1 cellular context compared by ENCODE assay signal in the genomic region with DNA sequence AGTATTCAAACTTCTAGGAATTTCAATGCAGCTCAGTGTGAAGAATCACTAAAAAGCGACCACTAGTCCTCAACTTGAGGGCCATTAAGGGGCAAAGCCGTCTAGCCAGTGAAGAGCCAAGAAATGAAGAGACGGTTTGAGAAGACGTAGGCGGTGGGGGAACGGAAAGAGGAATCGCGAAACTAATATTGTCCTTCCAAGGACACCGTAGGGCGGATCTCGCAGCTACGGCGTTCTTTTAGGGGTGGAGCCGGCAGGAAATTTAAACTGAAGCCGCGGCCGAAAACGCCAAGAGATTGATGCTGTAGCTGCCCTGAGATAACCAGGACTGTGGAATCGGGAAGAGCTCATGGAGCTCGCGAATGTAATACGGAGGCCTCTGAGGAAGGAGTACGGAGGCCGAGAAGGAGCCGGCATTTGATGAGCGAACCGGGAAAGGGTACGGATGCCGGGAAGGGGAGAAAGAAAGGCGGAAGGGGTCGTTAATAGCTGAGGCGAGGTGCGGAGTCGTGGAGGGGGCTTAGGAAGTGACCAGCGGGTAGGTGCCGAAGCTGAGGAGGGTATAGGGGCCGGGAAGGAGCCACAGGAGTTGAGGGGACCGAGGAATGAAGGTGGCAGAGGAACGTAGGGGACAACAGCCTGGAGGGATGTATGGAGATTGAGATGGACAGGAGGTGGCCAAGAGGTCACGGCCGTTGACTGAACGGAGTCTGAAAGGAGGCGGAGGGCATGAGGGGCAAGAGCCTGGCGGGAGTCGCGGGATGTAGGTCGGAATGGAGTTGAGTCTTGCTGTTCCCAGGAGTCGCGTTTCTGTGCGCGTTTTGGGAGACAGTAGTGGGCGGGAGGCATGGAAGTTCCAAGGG.
TF ChIP-seq lines count a peak whose summit lies in the region.

A gene with protein sequence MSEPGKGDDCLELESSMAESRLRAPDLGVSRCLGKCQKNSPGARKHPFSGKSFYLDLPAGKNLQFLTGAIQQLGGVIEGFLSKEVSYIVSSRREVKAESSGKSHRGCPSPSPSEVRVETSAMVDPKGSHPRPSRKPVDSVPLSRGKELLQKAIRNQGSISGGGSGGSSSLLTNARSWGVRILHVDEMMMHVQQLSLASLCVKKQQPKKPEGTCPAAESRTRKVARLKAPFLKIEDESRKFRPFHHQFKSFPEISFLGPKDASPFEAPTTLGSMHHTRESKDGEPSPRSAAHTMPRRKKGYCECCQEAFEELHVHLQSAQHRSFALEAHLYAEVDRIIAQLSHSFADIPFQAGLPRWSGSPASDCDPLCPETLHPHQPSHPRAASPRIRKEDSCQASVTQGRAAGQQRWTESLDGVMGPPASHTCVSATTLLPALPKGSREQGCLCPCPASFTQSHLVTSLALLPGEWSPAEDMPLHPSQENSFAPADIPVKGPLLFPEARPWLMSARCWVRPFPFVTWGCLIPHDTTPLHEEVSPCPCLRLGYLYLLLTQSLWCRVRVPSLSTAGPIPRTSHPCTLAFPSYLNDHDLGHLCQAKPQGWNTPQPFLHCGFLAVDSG (plus strand): TSS at position 265 of the 863 bp plus-strand sequence. CDS start 156 bp downstream, at position 421.

TF ChIP-seq in HepG2, 621 proteins besides CTCF, POLR2A, EP300 and RAD21 (continued from another document and continues in another):
- TF ChIP-seq ZNF235 (CRISPR knock-in tag; IDR thresholded peaks at IDR 0.05; ENCODE audit: borderline replicate concordance) (peak; percentile 78; the same call in 1 of the 2 replicates), KDM5B (CRISPR knock-in tag; IDR thresholded peaks at IDR 0.05; ENCODE audit: borderline replicate concordance) (peak; percentile 90), ZNF501 (CRISPR knock-in tag; IDR thresholded peaks at IDR 0.05) (peak; percentile 97), TMF1 (CRISPR knock-in tag; IDR thresholded peaks at IDR 0.05; ENCODE audit: low read depth) (0 out of 2 replicates have a peak, but pooled peaks have one; percentile 69), SNAI1 (CRISPR knock-in tag; IDR thresholded peaks at IDR 0.05; ENCODE audit: borderline replicate concordance) (peak; percentile 93; the same call in 1 of the 2 replicates), RBAK (CRISPR knock-in tag; IDR thresholded peaks at IDR 0.05) (no peak), NCOA2 (CRISPR knock-in tag; IDR thresholded peaks at IDR 0.05) (0 out of 2 replicates have a peak, but pooled peaks have one; percentile 55), EEA1 (CRISPR knock-in tag; IDR thresholded peaks at IDR 0.05; ENCODE audit: borderline replicate concordance) (no peak), ZMYM3 (CRISPR knock-in tag; IDR thresholded peaks at IDR 0.05) (peak; percentile 67), ZNF782 (CRISPR knock-in tag; IDR thresholded peaks at IDR 0.05; ENCODE audit: borderline replicate concordance) (no peak), GATA4 (IDR thresholded peaks at IDR 0.05; ENCODE audit: borderline replicate concordance, low read depth) (no peak), TCF7 (IDR thresholded peaks at IDR 0.05; ENCODE audit: low read depth) (no peak), BORCS8-MEF2B (CRISPR knock-in tag; IDR thresholded peaks at IDR 0.05) (peak; percentile 88; the same call in 1 of the 2 replicates), MYC (CRISPR knock-in tag; IDR thresholded peaks at IDR 0.05; ENCODE audit: borderline replicate concordance) (no peak; the same call in 1 of the 2 replicates), ZIK1 (CRISPR knock-in tag; IDR thresholded peaks at IDR 0.05; ENCODE audit: borderline replicate concordance, low read depth) (no peak), ZNF441 (CRISPR knock-in tag; IDR thresholded peaks at IDR 0.05; ENCODE audit: borderline replicate concordance) (peak; percentile 58), MED8 (CRISPR knock-in tag; IDR thresholded peaks at IDR 0.05; ENCODE audit: insufficient replicate concordance) (peak; percentile 85), HNF4A (CRISPR knock-in tag; IDR thresholded peaks at IDR 0.05) (peak; percentile 36; the same call in 1 of the 2 replicates), THAP11 (CRISPR knock-in tag; IDR thresholded peaks at IDR 0.05) (peak; percentile 92), ZNF816 (CRISPR knock-in tag; IDR thresholded peaks at IDR 0.05; ENCODE audit: borderline replicate concordance) (peak; percentile 61; the same call in 1 of the 2 replicates)
- TF ChIP-seq, protein P1, sequence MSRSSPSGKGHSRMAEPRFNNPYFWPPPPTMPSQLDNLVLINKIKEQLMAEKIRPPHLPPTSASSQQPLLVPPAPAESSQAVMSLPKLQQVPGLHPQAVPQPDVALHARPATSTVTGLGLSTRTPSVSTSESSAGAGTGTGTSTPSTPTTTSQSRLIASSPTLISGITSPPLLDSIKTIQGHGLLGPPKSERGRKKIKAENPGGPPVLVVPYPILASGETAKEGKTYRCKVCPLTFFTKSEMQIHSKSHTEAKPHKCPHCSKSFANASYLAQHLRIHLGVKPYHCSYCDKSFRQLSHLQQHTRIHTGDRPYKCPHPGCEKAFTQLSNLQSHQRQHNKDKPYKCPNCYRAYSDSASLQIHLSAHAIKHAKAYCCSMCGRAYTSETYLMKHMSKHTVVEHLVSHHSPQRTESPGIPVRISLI (CRISPR knock-in tag; IDR thresholded peaks at IDR 0.05; ENCODE audit: borderline replicate concordance) = peak; percentile 45; the same call in 1 of the 2 replicates
- TF ChIP-seq, protein P2, sequence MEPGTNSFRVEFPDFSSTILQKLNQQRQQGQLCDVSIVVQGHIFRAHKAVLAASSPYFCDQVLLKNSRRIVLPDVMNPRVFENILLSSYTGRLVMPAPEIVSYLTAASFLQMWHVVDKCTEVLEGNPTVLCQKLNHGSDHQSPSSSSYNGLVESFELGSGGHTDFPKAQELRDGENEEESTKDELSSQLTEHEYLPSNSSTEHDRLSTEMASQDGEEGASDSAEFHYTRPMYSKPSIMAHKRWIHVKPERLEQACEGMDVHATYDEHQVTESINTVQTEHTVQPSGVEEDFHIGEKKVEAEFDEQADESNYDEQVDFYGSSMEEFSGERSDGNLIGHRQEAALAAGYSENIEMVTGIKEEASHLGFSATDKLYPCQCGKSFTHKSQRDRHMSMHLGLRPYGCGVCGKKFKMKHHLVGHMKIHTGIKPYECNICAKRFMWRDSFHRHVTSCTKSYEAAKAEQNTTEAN (CRISPR knock-in tag; conservative IDR thresholded peaks at IDR 0.05) = 0 out of 2 replicates have a peak, but pooled peaks have one; percentile 10
- TF ChIP-seq, protein P3, sequence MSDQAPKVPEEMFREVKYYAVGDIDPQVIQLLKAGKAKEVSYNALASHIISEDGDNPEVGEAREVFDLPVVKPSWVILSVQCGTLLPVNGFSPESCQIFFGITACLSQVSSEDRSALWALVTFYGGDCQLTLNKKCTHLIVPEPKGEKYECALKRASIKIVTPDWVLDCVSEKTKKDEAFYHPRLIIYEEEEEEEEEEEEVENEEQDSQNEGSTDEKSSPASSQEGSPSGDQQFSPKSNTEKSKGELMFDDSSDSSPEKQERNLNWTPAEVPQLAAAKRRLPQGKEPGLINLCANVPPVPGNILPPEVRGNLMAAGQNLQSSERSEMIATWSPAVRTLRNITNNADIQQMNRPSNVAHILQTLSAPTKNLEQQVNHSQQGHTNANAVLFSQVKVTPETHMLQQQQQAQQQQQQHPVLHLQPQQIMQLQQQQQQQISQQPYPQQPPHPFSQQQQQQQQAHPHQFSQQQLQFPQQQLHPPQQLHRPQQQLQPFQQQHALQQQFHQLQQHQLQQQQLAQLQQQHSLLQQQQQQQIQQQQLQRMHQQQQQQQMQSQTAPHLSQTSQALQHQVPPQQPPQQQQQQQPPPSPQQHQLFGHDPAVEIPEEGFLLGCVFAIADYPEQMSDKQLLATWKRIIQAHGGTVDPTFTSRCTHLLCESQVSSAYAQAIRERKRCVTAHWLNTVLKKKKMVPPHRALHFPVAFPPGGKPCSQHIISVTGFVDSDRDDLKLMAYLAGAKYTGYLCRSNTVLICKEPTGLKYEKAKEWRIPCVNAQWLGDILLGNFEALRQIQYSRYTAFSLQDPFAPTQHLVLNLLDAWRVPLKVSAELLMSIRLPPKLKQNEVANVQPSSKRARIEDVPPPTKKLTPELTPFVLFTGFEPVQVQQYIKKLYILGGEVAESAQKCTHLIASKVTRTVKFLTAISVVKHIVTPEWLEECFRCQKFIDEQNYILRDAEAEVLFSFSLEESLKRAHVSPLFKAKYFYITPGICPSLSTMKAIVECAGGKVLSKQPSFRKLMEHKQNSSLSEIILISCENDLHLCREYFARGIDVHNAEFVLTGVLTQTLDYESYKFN (CRISPR knock-in tag; conservative IDR thresholded peaks at IDR 0.05) = peak; percentile 61
- TF ChIP-seq, protein P4, sequence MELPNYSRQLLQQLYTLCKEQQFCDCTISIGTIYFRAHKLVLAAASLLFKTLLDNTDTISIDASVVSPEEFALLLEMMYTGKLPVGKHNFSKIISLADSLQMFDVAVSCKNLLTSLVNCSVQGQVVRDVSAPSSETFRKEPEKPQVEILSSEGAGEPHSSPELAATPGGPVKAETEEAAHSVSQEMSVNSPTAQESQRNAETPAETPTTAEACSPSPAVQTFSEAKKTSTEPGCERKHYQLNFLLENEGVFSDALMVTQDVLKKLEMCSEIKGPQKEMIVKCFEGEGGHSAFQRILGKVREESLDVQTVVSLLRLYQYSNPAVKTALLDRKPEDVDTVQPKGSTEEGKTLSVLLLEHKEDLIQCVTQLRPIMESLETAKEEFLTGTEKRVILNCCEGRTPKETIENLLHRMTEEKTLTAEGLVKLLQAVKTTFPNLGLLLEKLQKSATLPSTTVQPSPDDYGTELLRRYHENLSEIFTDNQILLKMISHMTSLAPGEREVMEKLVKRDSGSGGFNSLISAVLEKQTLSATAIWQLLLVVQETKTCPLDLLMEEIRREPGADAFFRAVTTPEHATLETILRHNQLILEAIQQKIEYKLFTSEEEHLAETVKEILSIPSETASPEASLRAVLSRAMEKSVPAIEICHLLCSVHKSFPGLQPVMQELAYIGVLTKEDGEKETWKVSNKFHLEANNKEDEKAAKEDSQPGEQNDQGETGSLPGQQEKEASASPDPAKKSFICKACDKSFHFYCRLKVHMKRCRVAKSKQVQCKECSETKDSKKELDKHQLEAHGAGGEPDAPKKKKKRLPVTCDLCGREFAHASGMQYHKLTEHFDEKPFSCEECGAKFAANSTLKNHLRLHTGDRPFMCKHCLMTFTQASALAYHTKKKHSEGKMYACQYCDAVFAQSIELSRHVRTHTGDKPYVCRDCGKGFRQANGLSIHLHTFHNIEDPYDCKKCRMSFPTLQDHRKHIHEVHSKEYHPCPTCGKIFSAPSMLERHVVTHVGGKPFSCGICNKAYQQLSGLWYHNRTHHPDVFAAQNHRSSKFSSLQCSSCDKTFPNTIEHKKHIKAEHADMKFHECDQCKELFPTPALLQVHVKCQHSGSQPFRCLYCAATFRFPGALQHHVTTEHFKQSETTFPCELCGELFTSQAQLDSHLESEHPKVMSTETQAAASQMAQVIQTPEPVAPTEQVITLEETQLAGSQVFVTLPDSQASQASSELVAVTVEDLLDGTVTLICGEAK (IDR thresholded peaks at IDR 0.05) = no peak
- TF ChIP-seq, protein P4 (CRISPR knock-in tag; IDR thresholded peaks at IDR 0.05) = peak; percentile 42; the same call in 1 of the 2 replicates
- TF ChIP-seq, protein P5, sequence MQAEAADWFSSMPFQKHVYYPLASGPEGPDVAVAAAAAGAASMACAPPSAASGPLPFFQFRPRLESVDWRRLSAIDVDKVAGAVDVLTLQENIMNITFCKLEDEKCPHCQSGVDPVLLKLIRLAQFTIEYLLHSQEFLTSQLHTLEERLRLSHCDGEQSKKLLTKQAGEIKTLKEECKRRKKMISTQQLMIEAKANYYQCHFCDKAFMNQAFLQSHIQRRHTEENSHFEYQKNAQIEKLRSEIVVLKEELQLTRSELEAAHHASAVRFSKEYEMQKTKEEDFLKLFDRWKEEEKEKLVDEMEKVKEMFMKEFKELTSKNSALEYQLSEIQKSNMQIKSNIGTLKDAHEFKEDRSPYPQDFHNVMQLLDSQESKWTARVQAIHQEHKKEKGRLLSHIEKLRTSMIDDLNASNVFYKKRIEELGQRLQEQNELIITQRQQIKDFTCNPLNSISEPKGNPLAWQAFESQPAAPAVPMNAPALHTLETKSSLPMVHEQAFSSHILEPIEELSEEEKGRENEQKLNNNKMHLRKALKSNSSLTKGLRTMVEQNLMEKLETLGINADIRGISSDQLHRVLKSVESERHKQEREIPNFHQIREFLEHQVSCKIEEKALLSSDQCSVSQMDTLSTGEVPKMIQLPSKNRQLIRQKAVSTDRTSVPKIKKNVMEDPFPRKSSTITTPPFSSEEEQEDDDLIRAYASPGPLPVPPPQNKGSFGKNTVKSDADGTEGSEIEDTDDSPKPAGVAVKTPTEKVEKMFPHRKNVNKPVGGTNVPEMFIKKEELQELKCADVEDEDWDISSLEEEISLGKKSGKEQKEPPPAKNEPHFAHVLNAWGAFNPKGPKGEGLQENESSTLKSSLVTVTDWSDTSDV (CRISPR knock-in tag; IDR thresholded peaks at IDR 0.05) = no peak
